In the genomic region with DNA sequence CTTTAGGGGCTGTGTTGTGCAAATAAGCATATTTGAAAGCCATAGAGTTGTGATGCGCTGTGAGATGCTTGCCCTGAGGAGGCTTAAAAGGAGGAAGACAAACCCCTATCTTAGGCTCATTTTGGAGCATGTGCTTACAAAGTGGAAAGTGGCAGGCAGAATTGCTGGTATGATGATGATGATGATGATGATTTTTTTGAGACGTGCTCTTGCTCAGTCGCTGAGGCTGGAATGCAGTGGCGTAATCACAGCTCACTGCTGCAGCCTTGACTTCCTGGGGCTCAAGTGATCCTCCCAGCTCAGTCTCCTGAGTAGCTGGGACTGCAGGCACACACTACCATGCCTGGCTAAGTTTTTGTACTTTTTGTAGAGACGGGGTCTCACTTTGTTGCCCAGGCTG, we compare ENCODE assay signal across 1 cellular context.
TF ChIP-seq lines count a peak whose summit lies in the region.

No MANE protein-coding gene starts in this region.

TF ChIP-seq in GM12878, 131 proteins besides CTCF, POLR2A, EP300 and RAD21:
- TF ChIP-seq, protein P1, sequence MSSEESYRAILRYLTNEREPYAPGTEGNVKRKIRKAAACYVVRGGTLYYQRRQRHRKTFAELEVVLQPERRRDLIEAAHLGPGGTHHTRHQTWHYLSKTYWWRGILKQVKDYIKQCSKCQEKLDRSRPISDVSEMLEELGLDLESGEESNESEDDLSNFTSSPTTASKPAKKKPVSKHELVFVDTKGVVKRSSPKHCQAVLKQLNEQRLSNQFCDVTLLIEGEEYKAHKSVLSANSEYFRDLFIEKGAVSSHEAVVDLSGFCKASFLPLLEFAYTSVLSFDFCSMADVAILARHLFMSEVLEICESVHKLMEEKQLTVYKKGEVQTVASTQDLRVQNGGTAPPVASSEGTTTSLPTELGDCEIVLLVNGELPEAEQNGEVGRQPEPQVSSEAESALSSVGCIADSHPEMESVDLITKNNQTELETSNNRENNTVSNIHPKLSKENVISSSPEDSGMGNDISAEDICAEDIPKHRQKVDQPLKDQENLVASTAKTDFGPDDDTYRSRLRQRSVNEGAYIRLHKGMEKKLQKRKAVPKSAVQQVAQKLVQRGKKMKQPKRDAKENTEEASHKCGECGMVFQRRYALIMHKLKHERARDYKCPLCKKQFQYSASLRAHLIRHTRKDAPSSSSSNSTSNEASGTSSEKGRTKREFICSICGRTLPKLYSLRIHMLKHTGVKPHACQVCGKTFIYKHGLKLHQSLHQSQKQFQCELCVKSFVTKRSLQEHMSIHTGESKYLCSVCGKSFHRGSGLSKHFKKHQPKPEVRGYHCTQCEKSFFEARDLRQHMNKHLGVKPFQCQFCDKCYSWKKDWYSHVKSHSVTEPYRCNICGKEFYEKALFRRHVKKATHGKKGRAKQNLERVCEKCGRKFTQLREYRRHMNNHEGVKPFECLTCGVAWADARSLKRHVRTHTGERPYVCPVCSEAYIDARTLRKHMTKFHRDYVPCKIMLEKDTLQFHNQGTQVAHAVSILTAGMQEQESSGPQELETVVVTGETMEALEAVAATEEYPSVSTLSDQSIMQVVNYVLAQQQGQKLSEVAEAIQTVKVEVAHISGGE (CRISPR knock-in tag; IDR thresholded peaks at IDR 0.05) = no peak
- TF ChIP-seq NR2F1 (conservative IDR thresholded peaks at IDR 0.05) (no peak), YBX1 (IDR thresholded peaks at IDR 0.05) (no peak), SUZ12 (IDR thresholded peaks at IDR 0.05; ENCODE audit: unreplicated experiment) (no peak), LARP7 (IDR thresholded peaks at IDR 0.05) (no peak), NR2C2 (IDR thresholded peaks at IDR 0.05; ENCODE audit: borderline replicate concordance, control insufficient read depth, insufficient read length, low read depth) (no peak), POLR2AphosphoS5 (IDR thresholded peaks at IDR 0.05; ENCODE audit: low read length) (no peak), PAX5 (IDR thresholded peaks at IDR 0.05; ENCODE audit: borderline replicate concordance, low read depth, low read length) (no peak), EGR1 (IDR thresholded peaks at IDR 0.05; ENCODE audit: borderline replicate concordance in 1 of 2, low read depth in 2 of 2, low read length in 2 of 2) (no peak), IKZF1 (conservative IDR thresholded peaks at IDR 0.05) (no peak), CREM (IDR thresholded peaks at IDR 0.05; ENCODE audit: low read depth) (no peak), SMAD1 (IDR thresholded peaks at IDR 0.05; ENCODE audit: low read depth, partially characterized antibody) (no peak), YY1 (IDR thresholded peaks at IDR 0.05; ENCODE audit: low read depth, low read length) (no peak), EZH2 (IDR thresholded peaks at IDR 0.05; ENCODE audit: borderline replicate concordance, control insufficient read depth, low read depth, low read length) (no peak)
- TF ChIP-seq, protein P2, sequence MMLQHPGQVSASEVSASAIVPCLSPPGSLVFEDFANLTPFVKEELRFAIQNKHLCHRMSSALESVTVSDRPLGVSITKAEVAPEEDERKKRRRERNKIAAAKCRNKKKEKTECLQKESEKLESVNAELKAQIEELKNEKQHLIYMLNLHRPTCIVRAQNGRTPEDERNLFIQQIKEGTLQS (IDR thresholded peaks at IDR 0.05; ENCODE audit: borderline replicate concordance, extremely low read depth, low read depth, low read length) = no peak
- TF ChIP-seq, protein P3, sequence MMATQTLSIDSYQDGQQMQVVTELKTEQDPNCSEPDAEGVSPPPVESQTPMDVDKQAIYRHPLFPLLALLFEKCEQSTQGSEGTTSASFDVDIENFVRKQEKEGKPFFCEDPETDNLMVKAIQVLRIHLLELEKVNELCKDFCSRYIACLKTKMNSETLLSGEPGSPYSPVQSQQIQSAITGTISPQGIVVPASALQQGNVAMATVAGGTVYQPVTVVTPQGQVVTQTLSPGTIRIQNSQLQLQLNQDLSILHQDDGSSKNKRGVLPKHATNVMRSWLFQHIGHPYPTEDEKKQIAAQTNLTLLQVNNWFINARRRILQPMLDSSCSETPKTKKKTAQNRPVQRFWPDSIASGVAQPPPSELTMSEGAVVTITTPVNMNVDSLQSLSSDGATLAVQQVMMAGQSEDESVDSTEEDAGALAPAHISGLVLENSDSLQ (IDR thresholded peaks at IDR 0.05) = no peak
- TF ChIP-seq, protein P4, sequence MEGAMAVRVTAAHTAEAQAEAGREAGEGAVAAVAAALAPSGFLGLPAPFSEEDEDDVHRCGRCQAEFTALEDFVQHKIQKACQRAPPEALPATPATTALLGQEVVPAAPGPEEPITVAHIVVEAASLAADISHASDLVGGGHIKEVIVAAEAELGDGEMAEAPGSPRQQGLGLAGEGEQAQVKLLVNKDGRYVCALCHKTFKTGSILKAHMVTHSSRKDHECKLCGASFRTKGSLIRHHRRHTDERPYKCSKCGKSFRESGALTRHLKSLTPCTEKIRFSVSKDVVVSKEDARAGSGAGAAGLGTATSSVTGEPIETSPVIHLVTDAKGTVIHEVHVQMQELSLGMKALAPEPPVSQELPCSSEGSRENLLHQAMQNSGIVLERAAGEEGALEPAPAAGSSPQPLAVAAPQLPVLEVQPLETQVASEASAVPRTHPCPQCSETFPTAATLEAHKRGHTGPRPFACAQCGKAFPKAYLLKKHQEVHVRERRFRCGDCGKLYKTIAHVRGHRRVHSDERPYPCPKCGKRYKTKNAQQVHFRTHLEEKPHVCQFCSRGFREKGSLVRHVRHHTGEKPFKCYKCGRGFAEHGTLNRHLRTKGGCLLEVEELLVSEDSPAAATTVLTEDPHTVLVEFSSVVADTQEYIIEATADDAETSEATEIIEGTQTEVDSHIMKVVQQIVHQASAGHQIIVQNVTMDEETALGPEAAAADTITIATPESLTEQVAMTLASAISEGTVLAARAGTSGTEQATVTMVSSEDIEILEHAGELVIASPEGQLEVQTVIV (IDR thresholded peaks at IDR 0.05; ENCODE audit: borderline replicate concordance, partially characterized antibody) = no peak
- TF ChIP-seq, protein P5, sequence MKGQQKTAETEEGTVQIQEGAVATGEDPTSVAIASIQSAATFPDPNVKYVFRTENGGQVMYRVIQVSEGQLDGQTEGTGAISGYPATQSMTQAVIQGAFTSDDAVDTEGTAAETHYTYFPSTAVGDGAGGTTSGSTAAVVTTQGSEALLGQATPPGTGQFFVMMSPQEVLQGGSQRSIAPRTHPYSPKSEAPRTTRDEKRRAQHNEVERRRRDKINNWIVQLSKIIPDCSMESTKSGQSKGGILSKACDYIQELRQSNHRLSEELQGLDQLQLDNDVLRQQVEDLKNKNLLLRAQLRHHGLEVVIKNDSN (IDR thresholded peaks at IDR 0.05; ENCODE audit: borderline replicate concordance, extremely low read length, insufficient read depth, low read depth, low read length) = no peak
- TF ChIP-seq, protein P6, sequence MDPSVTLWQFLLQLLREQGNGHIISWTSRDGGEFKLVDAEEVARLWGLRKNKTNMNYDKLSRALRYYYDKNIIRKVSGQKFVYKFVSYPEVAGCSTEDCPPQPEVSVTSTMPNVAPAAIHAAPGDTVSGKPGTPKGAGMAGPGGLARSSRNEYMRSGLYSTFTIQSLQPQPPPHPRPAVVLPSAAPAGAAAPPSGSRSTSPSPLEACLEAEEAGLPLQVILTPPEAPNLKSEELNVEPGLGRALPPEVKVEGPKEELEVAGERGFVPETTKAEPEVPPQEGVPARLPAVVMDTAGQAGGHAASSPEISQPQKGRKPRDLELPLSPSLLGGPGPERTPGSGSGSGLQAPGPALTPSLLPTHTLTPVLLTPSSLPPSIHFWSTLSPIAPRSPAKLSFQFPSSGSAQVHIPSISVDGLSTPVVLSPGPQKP (IDR thresholded peaks at IDR 0.05; ENCODE audit: low read depth, low read length) = no peak
TF ChIP-seq in GM12878: peak in this region for 0.
